In the genomic region with DNA sequence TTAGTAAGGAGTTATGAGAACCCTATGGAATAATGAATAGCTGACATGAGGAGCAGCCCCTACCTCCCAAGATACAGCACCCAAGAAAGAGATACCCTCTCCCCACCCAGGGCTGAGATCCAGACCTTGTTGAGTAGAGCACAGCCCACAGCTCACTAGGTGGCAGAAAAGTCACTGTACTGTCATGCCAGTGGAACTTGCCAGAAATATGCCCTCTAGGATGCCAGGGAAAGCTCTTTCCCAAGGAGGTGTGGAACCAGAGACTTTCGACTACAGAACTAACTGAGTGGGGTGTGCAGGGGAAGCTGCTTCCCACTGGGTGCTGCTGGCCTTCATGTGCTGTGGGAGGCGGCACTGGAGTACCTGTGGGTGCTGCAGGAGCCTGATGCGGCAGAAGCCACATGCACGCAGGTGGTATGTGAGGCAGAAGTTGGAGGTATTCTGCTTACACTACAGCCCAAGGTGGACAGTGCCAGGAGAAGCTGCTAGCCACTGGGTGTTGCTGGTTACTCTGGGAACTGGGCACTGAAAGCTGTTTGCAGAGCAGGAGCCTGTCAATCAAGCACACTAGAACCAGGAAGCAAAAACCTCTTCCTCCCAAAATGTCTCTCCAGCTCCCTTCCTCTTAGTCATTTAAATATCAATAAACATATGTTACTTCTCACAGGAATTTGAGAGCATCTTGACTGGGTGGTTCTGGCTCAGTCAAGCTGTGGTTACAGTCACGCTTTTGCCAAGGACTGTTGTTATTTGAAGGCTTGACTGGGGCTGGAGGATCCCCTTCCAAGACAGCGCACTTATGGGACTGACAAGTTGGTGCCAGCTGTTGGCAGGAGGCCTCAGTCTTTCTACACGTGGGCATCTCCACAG, we compare ENCODE assay signal across 12 cellular contexts. TPM values are rescaled to one million over a fixed set of nuclear protein-coding genes. Genes with fewer than 3 reads are reported as not detected.
DNase-seq lines count a peak whose midpoint lies in the region; ATAC-seq, FAIRE-seq and TF ChIP-seq lines count a peak whose summit lies in the region.
"Had no signal": no experiment of that assay in that cellular context is flagged by ENCODE, and none has a peak within 500 bp of the region (broad histone marks: within the 10 kb centered on the region; RNA-seq: fewer than 3 reads in every experiment).

No MANE protein-coding gene starts in this region.

- no TSS peak for BruUV-seq in K562 (replicated peaks; lab: Mats Ljungman, UMichigan)

- no peak overlapping the region for H2AK5ac ChIP-seq in neuronal stem cell (ENCODE audit: low read depth, low read length)

- H2BK15ac ChIP-seq in neuronal stem cell (ENCODE audit: low read length) = no peak overlapping the region

- intact Hi-C loops in K562 (cut with micrococcal nuclease) = loop anchor here (5.0 kb wide), 2 partner anchors 203 to 232 kb away; no protein-coding TSS in a partner anchor
- intact Hi-C loops in CD4-positive, alpha-beta T cell (cut with DNase I, micrococcal nuclease) = no loop called here

- no peak overlapping the region for H3K4me3 Mint-ChIP-seq in CD4-positive, alpha-beta T cell
- H3K4me3 Mint-ChIP-seq: activated naive CD4-positive, alpha-beta T cell treated with anti-CD3 and anti-CD28 coated beads, Interleukin-2, amount 10 ng/mL, durations not matched to agents 7 days and 5 days; IgD-negative memory B cell had no signal

- H3K23ac ChIP-seq in neuronal stem cell (ENCODE audit: low read depth, low read length, poor library complexity) = no peak overlapping the region

- H3K9me1 ChIP-seq in K562 (ENCODE audit: control insufficient read depth, insufficient read depth, low read length) = no peaks in the 10 kb centered on the region

- H2AFZ ChIP-seq in K562 (ENCODE audit: low read depth, low read length) = no peak overlapping the region
- H2AFZ ChIP-seq in neuronal stem cell (ENCODE audit: low read length) = peak overlapping the region; percentile 65

- H3K4me3 ChIP-seq in K562 (no peak overlapping the region), neuronal stem cell (ENCODE audit: low read length in 2 of 2) (no peak overlapping the region)
- H3K4me3 ChIP-seq: dorsolateral prefrontal cortex had no signal

- no peak for FAIRE-seq in K562 (lab: Jason Lieb, UNC)

- no peaks in the 10 kb centered on the region for H3K36me3 Mint-ChIP-seq in CD4-positive, alpha-beta T cell (ENCODE audit: low read depth)
- H3K36me3 Mint-ChIP-seq: activated naive CD4-positive, alpha-beta T cell treated with anti-CD3 and anti-CD28 coated beads, Interleukin-2, amount 10 ng/mL, durations not matched to agents 7 days and 5 days; IgD-negative memory B cell had no signal

- no peak overlapping the region for H2BK120ac ChIP-seq in neuronal stem cell (ENCODE audit: low read depth, low read length)

- peaks cover 17% of the 10 kb centered on the region for H3K27me3 Mint-ChIP-seq in CD4-positive, alpha-beta T cell

- TF ChIP-seq EP300 in K562 (IDR thresholded peaks at IDR 0.05; ENCODE audit: low read length) = no peak

- H2BK5ac ChIP-seq in neuronal stem cell (ENCODE audit: low read length) = no peak overlapping the region

- no peaks in the 10 kb centered on the region for H3K9me3 ChIP-seq in K562 (replicated peaks; ENCODE audit: control insufficient read depth, insufficient read depth, low read depth, low read length)
- no peaks in the 10 kb centered on the region for H3K9me3 ChIP-seq in neuronal stem cell (replicated peaks in 1 of 2; ENCODE audit: control insufficient read depth in 2 of 2, insufficient read depth in 1 of 2, low read depth in 1 of 2, low read length in 2 of 2)
- no peaks in the 10 kb centered on the region for H3K9me3 ChIP-seq in CD4-positive, alpha-beta T cell (ENCODE audit: control insufficient read depth, low read length)

- H2BK12ac ChIP-seq in neuronal stem cell (ENCODE audit: low read length) = no peak overlapping the region

- no peak overlapping the region for H3K4ac ChIP-seq in neuronal stem cell (ENCODE audit: low read length)

- H3K18ac ChIP-seq in neuronal stem cell (ENCODE audit: low read length) = peak overlapping the region; percentile 74

- ATAC-seq in K562 = no peak
- no peak for ATAC-seq in GM21786 (IDR thresholded peaks at IDR 0.05; ENCODE audit: unreplicated experiment)
- no peak for ATAC-seq in CD4-positive, alpha-beta T cell (ENCODE audit: poor library complexity)

- H4K8ac ChIP-seq in neuronal stem cell (ENCODE audit: low read depth, low read length) = no peak overlapping the region

- H3K4me1 ChIP-seq in K562 (replicated peaks in 1 of 2; ENCODE audit: control insufficient read depth in 2 of 2, insufficient read depth in 2 of 2, low read length in 2 of 2) (no peaks in the 10 kb centered on the region), neuronal stem cell (ENCODE audit: control insufficient read depth in 2 of 2, insufficient read depth in 1 of 2, low read depth in 1 of 2, low read length in 2 of 2) (peaks cover 11 to 14% of the 10 kb centered on the region in 2 donors)

- CTCF ChIA-PET in K562 (lab: Yijun Ruan, JAX; ENCODE audit: low intra/inter-chr PET ratio) = interaction anchor here (0.6 kb wide), 1 partner anchor 172 kb away, joined by 3 read pairs; no protein-coding TSS in a partner anchor
- CTCF ChIA-PET in CD4-positive, alpha-beta T cell (lab: Charles Lee) = no interaction called here

- POLR2A ChIA-PET in K562 (lab: Yijun Ruan, JAX) = interaction anchor here (0.7 to 0.8 kb wide), 3 partner anchors 9 to 184 kb away, joined by 3 read pairs; no protein-coding TSS in a partner anchor
- POLR2A ChIA-PET in CD4-positive, alpha-beta T cell (lab: Charles Lee) = interaction anchor here (1.1 kb wide), 1 partner anchor 340 kb away, joined by 4 read pairs; no protein-coding TSS in a partner anchor

- H3K14ac ChIP-seq in neuronal stem cell (ENCODE audit: low read length) = peak overlapping the region; percentile 25

- no peak for TF ChIP-seq POLR2A in K562 (conservative IDR thresholded peaks at IDR 0.05)

- peaks cover 48 to 85% of the 10 kb centered on the region in 2 experiments for H3K27me3 ChIP-seq in K562 (ENCODE audit: control insufficient read depth in 2 of 2, insufficient read depth in 2 of 2, low read length in 2 of 2)
- H3K27me3 ChIP-seq in neuronal stem cell (ENCODE audit: control insufficient read depth in 3 of 3, insufficient read depth in 3 of 3, low read depth in 1 of 3, low read length in 3 of 3) = no peaks in the 10 kb centered on the region
- no peaks in the 10 kb centered on the region for H3K27me3 ChIP-seq in CD4-positive, alpha-beta T cell (ENCODE audit: control insufficient read depth, insufficient read depth, low read length)

- H3K9ac ChIP-seq in K562 (ENCODE audit: insufficient read depth in 1 of 2, low read depth in 2 of 2, low read length in 2 of 2) = no peak overlapping the region
- no peak overlapping the region for H3K9ac ChIP-seq in neuronal stem cell (ENCODE audit: low read depth, low read length, poor library complexity)

- no peak for TF ChIP-seq CTCF in K562 (IDR thresholded peaks at IDR 0.05 in 2 of 3, conservative IDR thresholded peaks at IDR 0.05 in 1 of 3; ENCODE audit: insufficient read depth in 2 of 3, low read depth in 1 of 3, low read length in 3 of 3)
- no peak for TF ChIP-seq CTCF in CD4-positive, alpha-beta T cell (IDR thresholded peaks at IDR 0.05)

- H4K20me1 ChIP-seq in K562 (replicated peaks; ENCODE audit: control insufficient read depth, insufficient read depth, low read length) = no peaks in the 10 kb centered on the region

- no peaks in the 10 kb centered on the region for H3K4me1 Mint-ChIP-seq in CD4-positive, alpha-beta T cell (ENCODE audit: low read depth)

- 3% methylated on average over 7 of the region's 7 CpGs for WGBS in K562 (ENCODE audit: insufficient coverage, low coverage, missing lambda C conversion rate)
- WGBS in neuronal stem cell (ENCODE audit: extremely low coverage in 2 of 2, insufficient read length in 2 of 2, insufficient replicate concordance in 1 of 2), 2 donors = no CpG with 5 or more reads among the region's 7 CpGs

- H3K4me2 ChIP-seq in K562 (ENCODE audit: insufficient read depth, low read length) (no peak overlapping the region), neuronal stem cell (ENCODE audit: insufficient read depth, low read length, poor library complexity, severe bottlenecking) (no peak overlapping the region)

- H4K91ac ChIP-seq in neuronal stem cell (ENCODE audit: low read depth, low read length, poor library complexity) = no peak overlapping the region

- no peak overlapping the region for H3K27ac ChIP-seq in K562 (ENCODE audit: extremely low read depth, low read depth, low read length)
- no peak overlapping the region for H3K27ac ChIP-seq in neuronal stem cell (replicated peaks; ENCODE audit: low read length)
- no peak overlapping the region for H3K27ac ChIP-seq in CD4-positive, alpha-beta T cell (ENCODE audit: low read depth, low read length)

- H3K79me2 ChIP-seq in K562 (ENCODE audit: control insufficient read depth, insufficient read depth, low read length) = no peaks in the 10 kb centered on the region

- TF ChIP-seq RAD21 in K562 (CRISPR knock-in tag; conservative IDR thresholded peaks at IDR 0.05 in 1 of 2, IDR thresholded peaks at IDR 0.05 in 1 of 2) = no peak

- H3K79me1 ChIP-seq in neuronal stem cell (ENCODE audit: low read depth, low read length) = no peaks in the 10 kb centered on the region

- H3K27ac Mint-ChIP-seq in CD4-positive, alpha-beta T cell = no peak overlapping the region
- H3K27ac Mint-ChIP-seq: activated naive CD4-positive, alpha-beta T cell treated with anti-CD3 and anti-CD28 coated beads, Interleukin-2, amount 10 ng/mL, durations not matched to agents 7 days and 5 days; IgD-negative memory B cell had no signal

- in situ Hi-C loops in K562 (cut with MboI) = no loop called here
- in situ Hi-C loops in KBM-7 (cut with MboI; ENCODE audit: low pct_unique_long_range_greater_than_20kb, low sequenced_read_pairs) = no loop called here

- no peaks in the 10 kb centered on the region for H3K9me3 Mint-ChIP-seq in CD4-positive, alpha-beta T cell
- H3K9me3 Mint-ChIP-seq: activated naive CD4-positive, alpha-beta T cell treated with anti-CD3 and anti-CD28 coated beads, Interleukin-2, amount 10 ng/mL, durations not matched to agents 7 days and 5 days had no signal

- H3K36me3 ChIP-seq in K562 (ENCODE audit: control insufficient read depth, insufficient read depth, low read length) (no peaks in the 10 kb centered on the region), neuronal stem cell (replicated peaks in 1 of 2; ENCODE audit: control insufficient read depth in 2 of 2, insufficient read depth in 2 of 2, low read length in 2 of 2) (no peaks in the 10 kb centered on the region)

- DNase-seq in EL = peak; percentile 34
- DNase-seq in MV-4-11 (lab: John Stamatoyannopoulos, UW) = peak; percentile 32
- peak in 1 of 4 experiments; percentile 3 for DNase-seq in K562 (ENCODE audit: extremely low read depth in 1 of 4, low spot score in 3 of 4)
- DNase-seq in neuronal stem cell (ENCODE audit: low spot score) = no peak
- DNase-seq in KBM-7 = no peak
- DNase-seq in CD4-positive, alpha-beta T cell = no peak
- DNase-seq: activated naive CD4-positive, alpha-beta T cell treated with anti-CD3 and anti-CD28 coated beads, Interleukin-2, amount 10 ng/mL, durations not matched to agents 7 days and 5 days; dorsolateral prefrontal cortex; stimulated activated CD4-positive, alpha-beta T cell treated with anti-CD3 and anti-CD28 coated beads, Interleukin-4, amount 100 ng/mL, for 4 hours had no signal

RNA-seq across cellular contexts. Expression of gene ARMC12, which starts 17.9 kb away (rescaled TPM):
- total RNA-seq in K562 (2011; cell fraction: chromatin; rRNA removed; ENCODE audit: low replicate concordance) = not detected in 2 replicates
- total RNA-seq in K562 (2011; cell fraction: nucleolus; rRNA removed) = 0.50 TPM in 1 of 2 replicates, not detected in the other
- total RNA-seq in K562 (2011; cell fraction: nucleoplasm; rRNA removed) = not detected in 2 replicates
- total RNA-seq in K562 (2014; rRNA removed) = 0.09 TPM in 1 of 2 replicates, not detected in the other
- total RNA-seq in K562 (2014; rRNA removed; fragmentation: Illumina TruSeq; extraction: Trizol) = 0.36 TPM in 1 of 2 replicates, not detected in the other
- total RNA-seq in K562 (2015; rRNA removed; fragmentation: Illumina TruSeq; extraction: Trizol) = not detected in 2 replicates
- 0.13 and 0.35 TPM in 2 replicates for total RNA-seq in K562 (2021)
- 0.26 and 0.45 TPM in 2 replicates for polyA plus RNA-seq in K562 (2011; rRNA removed)
- 0.07 and 0.21 TPM in 2 replicates for polyA plus RNA-seq in K562 (2011; cell fraction: cytosol; rRNA removed)
- polyA plus RNA-seq in K562 (2011; cell fraction: nucleus; rRNA removed) = 1.4 TPM in 2 replicates
- 0.26 and 1.6 TPM in 2 replicates for polyA plus RNA-seq in K562 (2012)
- 0.36 TPM in 1 of 2 replicates, not detected in the other for polyA plus RNA-seq in K562 (2014; fragmentation: Illumina TruSeq; extraction: Trizol)
- polyA plus RNA-seq in K562 (2014; fragmentation: Nextera tagmentation; extraction: Ambion mirVana) = under 1 TPM in 1 of 2 experiments, not detected in 1; 0.13 TPM
- 0.58 TPM in 1 of 2 replicates, not detected in the other for polyA plus RNA-seq in K562 (2014; rRNA removed)
- polyA minus RNA-seq in K562 (2011; rRNA and poly(A)+ RNA removed) = 0.18 and 0.46 TPM in 2 replicates
- not detected in 2 replicates for polyA minus RNA-seq in K562 (2011; cell fraction: cytosol; rRNA and poly(A)+ RNA removed)
- 0.27 TPM in 1 of 2 replicates, not detected in the other for polyA minus RNA-seq in K562 (2011; cell fraction: nucleus; rRNA and poly(A)+ RNA removed)
- polyA plus RNA-seq in neuronal stem cell (2013, experiment 1 of 2) = 1.7 TPM
- 2.0 TPM for polyA plus RNA-seq in neuronal stem cell (2013, experiment 2 of 2)
- total RNA-seq in CD4-positive, alpha-beta T cell = 1 to 10 TPM; 1.9 to 2.8 TPM

RNA-seq across cellular contexts. Expression of gene CLPSL2, which starts 21.7 kb away (rescaled TPM):
- not detected in 2 replicates for total RNA-seq in K562 (2011; cell fraction: chromatin; rRNA removed; ENCODE audit: low replicate concordance)
- total RNA-seq in K562 (2011; cell fraction: nucleolus; rRNA removed) = not detected in 2 replicates
- not detected in 2 replicates for total RNA-seq in K562 (2011; cell fraction: nucleoplasm; rRNA removed)
- total RNA-seq in K562 (2014; rRNA removed) (not detected in 2 replicates), K562 (2014; rRNA removed; fragmentation: Illumina TruSeq; extraction: Trizol) (not detected in 2 replicates), K562 (2015; rRNA removed; fragmentation: Illumina TruSeq; extraction: Trizol) (not detected in 2 replicates), K562 (2021) (not detected in 2 replicates)
- polyA plus RNA-seq in K562 (2011; rRNA removed) (not detected in 2 replicates), K562 (2014; fragmentation: Illumina TruSeq; extraction: Trizol) (not detected in 2 replicates), K562 (2014; fragmentation: Nextera tagmentation; extraction: Ambion mirVana) (not detected), K562 (2014; rRNA removed) (not detected in 2 replicates)
- not detected in 2 replicates for polyA plus RNA-seq in K562 (2011; cell fraction: cytosol; rRNA removed)
- not detected in 2 replicates for polyA plus RNA-seq in K562 (2011; cell fraction: nucleus; rRNA removed)
- not detected in 2 replicates for polyA plus RNA-seq in K562 (2012)
- not detected in 2 replicates for polyA minus RNA-seq in K562 (2011; rRNA and poly(A)+ RNA removed)
- polyA minus RNA-seq in K562 (2011; cell fraction: cytosol; rRNA and poly(A)+ RNA removed) = not detected in 2 replicates
- not detected in 2 replicates for polyA minus RNA-seq in K562 (2011; cell fraction: nucleus; rRNA and poly(A)+ RNA removed)
- polyA plus RNA-seq in neuronal stem cell (2013, experiment 1 of 2) = 4.3 TPM
- polyA plus RNA-seq in neuronal stem cell (2013, experiment 2 of 2) = 5.3 TPM
- total RNA-seq in CD4-positive, alpha-beta T cell = not detected
- total RNA-seq: temporal lobe had no signal
- polyA plus RNA-seq: IgD-negative memory B cell had no signal

RNA-seq across cellular contexts. Expression of gene CLPSL1, which starts 26.1 kb away (rescaled TPM):
- not detected in 2 replicates for total RNA-seq in K562 (2011; cell fraction: chromatin; rRNA removed; ENCODE audit: low replicate concordance)
- not detected in 2 replicates for total RNA-seq in K562 (2011; cell fraction: nucleolus; rRNA removed)
- total RNA-seq in K562 (2011; cell fraction: nucleoplasm; rRNA removed) = not detected in 2 replicates
- not detected in 2 replicates for total RNA-seq in K562 (2014; rRNA removed)
- total RNA-seq in K562 (2014; rRNA removed; fragmentation: Illumina TruSeq; extraction: Trizol) = not detected in 2 replicates
- total RNA-seq in K562 (2015; rRNA removed; fragmentation: Illumina TruSeq; extraction: Trizol) = not detected in 2 replicates
- not detected in 2 replicates for total RNA-seq in K562 (2021)
- polyA plus RNA-seq in K562 (2011; rRNA removed) = not detected in 2 replicates
- not detected in 2 replicates for polyA plus RNA-seq in K562 (2011; cell fraction: cytosol; rRNA removed)
- polyA plus RNA-seq in K562 (2011; cell fraction: nucleus; rRNA removed) = not detected in 2 replicates
- polyA plus RNA-seq in K562 (2012) = not detected in 2 replicates
- not detected in 2 replicates for polyA plus RNA-seq in K562 (2014; fragmentation: Illumina TruSeq; extraction: Trizol)
- not detected for polyA plus RNA-seq in K562 (2014; fragmentation: Nextera tagmentation; extraction: Ambion mirVana)
- polyA plus RNA-seq in K562 (2014; rRNA removed) = not detected in 2 replicates
- polyA minus RNA-seq in K562 (2011; rRNA and poly(A)+ RNA removed) = not detected in 2 replicates
- not detected in 2 replicates for polyA minus RNA-seq in K562 (2011; cell fraction: cytosol; rRNA and poly(A)+ RNA removed)
- polyA minus RNA-seq in K562 (2011; cell fraction: nucleus; rRNA and poly(A)+ RNA removed) = not detected in 2 replicates
- 0.84 TPM for polyA plus RNA-seq in neuronal stem cell (2013, experiment 1 of 2)
- 0.64 TPM for polyA plus RNA-seq in neuronal stem cell (2013, experiment 2 of 2)
- total RNA-seq in CD4-positive, alpha-beta T cell = not detected
- total RNA-seq: temporal lobe had no signal
- polyA plus RNA-seq: IgD-negative memory B cell had no signal

RNA-seq across cellular contexts. Expression of gene CLPS, which starts 42.4 kb away (rescaled TPM):
- total RNA-seq in K562 (2011; cell fraction: chromatin; rRNA removed; ENCODE audit: low replicate concordance) = not detected in 2 replicates
- total RNA-seq in K562 (2011; cell fraction: nucleolus; rRNA removed) = not detected in 2 replicates
- not detected in 2 replicates for total RNA-seq in K562 (2011; cell fraction: nucleoplasm; rRNA removed)
- total RNA-seq in K562 (2014; rRNA removed) (not detected in 2 replicates), K562 (2014; rRNA removed; fragmentation: Illumina TruSeq; extraction: Trizol) (not detected in 2 replicates), K562 (2015; rRNA removed; fragmentation: Illumina TruSeq; extraction: Trizol) (not detected in 2 replicates), K562 (2021) (2.4 and 2.9 TPM in 2 replicates)
- polyA plus RNA-seq in K562 (2011; rRNA removed) (not detected in 2 replicates), K562 (2014; fragmentation: Illumina TruSeq; extraction: Trizol) (not detected in 2 replicates), K562 (2014; fragmentation: Nextera tagmentation; extraction: Ambion mirVana) (not detected), K562 (2014; rRNA removed) (not detected in 2 replicates)
- polyA plus RNA-seq in K562 (2011; cell fraction: cytosol; rRNA removed) = not detected in 2 replicates
- not detected in 2 replicates for polyA plus RNA-seq in K562 (2011; cell fraction: nucleus; rRNA removed)
- not detected in 2 replicates for polyA plus RNA-seq in K562 (2012)
- not detected in 2 replicates for polyA minus RNA-seq in K562 (2011; rRNA and poly(A)+ RNA removed)
- not detected in 2 replicates for polyA minus RNA-seq in K562 (2011; cell fraction: cytosol; rRNA and poly(A)+ RNA removed)
- polyA minus RNA-seq in K562 (2011; cell fraction: nucleus; rRNA and poly(A)+ RNA removed) = not detected in 2 replicates
- not detected for polyA plus RNA-seq in neuronal stem cell (2013, experiment 1 of 2)
- not detected for polyA plus RNA-seq in neuronal stem cell (2013, experiment 2 of 2)
- total RNA-seq in CD4-positive, alpha-beta T cell = not detected
- total RNA-seq: temporal lobe had no signal
- polyA plus RNA-seq: IgD-negative memory B cell had no signal

RNA-seq across cellular contexts. Expression of gene LHFPL5, which starts 50.5 kb away (rescaled TPM):
- total RNA-seq in K562 (2011; cell fraction: chromatin; rRNA removed; ENCODE audit: low replicate concordance) = not detected in 2 replicates
- total RNA-seq in K562 (2011; cell fraction: nucleolus; rRNA removed) = not detected in 2 replicates
- not detected in 2 replicates for total RNA-seq in K562 (2011; cell fraction: nucleoplasm; rRNA removed)
- total RNA-seq in K562 (2014; rRNA removed) = not detected in 2 replicates
- total RNA-seq in K562 (2014; rRNA removed; fragmentation: Illumina TruSeq; extraction: Trizol) = not detected in 2 replicates
- not detected in 2 replicates for total RNA-seq in K562 (2015; rRNA removed; fragmentation: Illumina TruSeq; extraction: Trizol)
- total RNA-seq in K562 (2021) = not detected in 2 replicates
- not detected in 2 replicates for polyA plus RNA-seq in K562 (2011; rRNA removed)
- not detected in 2 replicates for polyA plus RNA-seq in K562 (2011; cell fraction: cytosol; rRNA removed)
- not detected in 2 replicates for polyA plus RNA-seq in K562 (2011; cell fraction: nucleus; rRNA removed)
- polyA plus RNA-seq in K562 (2012) = not detected in 2 replicates
- not detected in 2 replicates for polyA plus RNA-seq in K562 (2014; fragmentation: Illumina TruSeq; extraction: Trizol)
- polyA plus RNA-seq in K562 (2014; fragmentation: Nextera tagmentation; extraction: Ambion mirVana) = not detected
- polyA plus RNA-seq in K562 (2014; rRNA removed) = not detected in 2 replicates
- polyA minus RNA-seq in K562 (2011; rRNA and poly(A)+ RNA removed) = not detected in 2 replicates
- not detected in 2 replicates for polyA minus RNA-seq in K562 (2011; cell fraction: cytosol; rRNA and poly(A)+ RNA removed)
- polyA minus RNA-seq in K562 (2011; cell fraction: nucleus; rRNA and poly(A)+ RNA removed) = not detected in 2 replicates
- polyA plus RNA-seq in neuronal stem cell (2013, experiment 1 of 2) = not detected
- polyA plus RNA-seq in neuronal stem cell (2013, experiment 2 of 2) = 0.03 TPM
- not detected for total RNA-seq in CD4-positive, alpha-beta T cell
- polyA plus RNA-seq: IgD-negative memory B cell had no signal

Comparison
In these comparisons a context has a peak if more than half of its experiments do, and no peak if none do; other contexts are left out.
1. DNase-seq: peak in EL (single experiment) and MV-4-11 (single experiment); none in neuronal stem cell (single experiment), KBM-7 (single experiment) and CD4-positive, alpha-beta T cell (0 of 10).